Comparison of ENCODE assay signal across 7 cellular contexts in genomic region chrX:154886069-154886788, GRCh38. TPM values are rescaled to one million over a fixed set of nuclear protein-coding genes. Genes with fewer than 3 reads are reported as not detected.
DNase-seq lines count a peak whose midpoint lies in the region; ATAC-seq and TF ChIP-seq lines count a peak whose summit lies in the region.
"Not testable (repeated sequence)": the region's sequence is repeated elsewhere in the genome, so short reads cannot be mapped to it uniquely, and the experiment has no call there.

TSS of gene F8A1 (plus strand) at chrX:154886355. CDS start at chrX:154886375, 20 bp downstream.

- not testable (repeated sequence) for H3K36me3 Mint-ChIP-seq in activated CD4-positive, alpha-beta T cell treated with anti-CD3 and anti-CD28 coated beads, Interleukin-2, amount 10 ng/mL, durations not matched to agents 7 days and 5 days (ENCODE audit: low read depth); activated naive CD8-positive, alpha-beta T cell treated with anti-CD3 and anti-CD28 coated beads, Interleukin-2, amount 10 ng/mL, durations not matched to agents 7 days and 5 days

- H3K27ac Mint-ChIP-seq in activated CD4-positive, alpha-beta T cell treated with anti-CD3 and anti-CD28 coated beads, Interleukin-2, amount 10 ng/mL, durations not matched to agents 7 days and 5 days; activated naive CD8-positive, alpha-beta T cell treated with anti-CD3 and anti-CD28 coated beads, Interleukin-2, amount 10 ng/mL, durations not matched to agents 7 days and 5 days: not testable (repeated sequence)

- not testable (repeated sequence) for H3K4me3 Mint-ChIP-seq in activated CD4-positive, alpha-beta T cell treated with anti-CD3 and anti-CD28 coated beads, Interleukin-2, amount 10 ng/mL, durations not matched to agents 7 days and 5 days; activated naive CD8-positive, alpha-beta T cell treated with anti-CD3 and anti-CD28 coated beads, Interleukin-2, amount 10 ng/mL, durations not matched to agents 7 days and 5 days

- H3K4me1 Mint-ChIP-seq in activated CD4-positive, alpha-beta T cell treated with anti-CD3 and anti-CD28 coated beads, Interleukin-2, amount 10 ng/mL, durations not matched to agents 7 days and 5 days; activated naive CD8-positive, alpha-beta T cell treated with anti-CD3 and anti-CD28 coated beads, Interleukin-2, amount 10 ng/mL, durations not matched to agents 7 days and 5 days: not testable (repeated sequence)

- H3K27me3 Mint-ChIP-seq in activated CD4-positive, alpha-beta T cell treated with anti-CD3 and anti-CD28 coated beads, Interleukin-2, amount 10 ng/mL, durations not matched to agents 7 days and 5 days; activated naive CD8-positive, alpha-beta T cell treated with anti-CD3 and anti-CD28 coated beads, Interleukin-2, amount 10 ng/mL, durations not matched to agents 7 days and 5 days: not testable (repeated sequence)

- H3K9me3 Mint-ChIP-seq in activated CD4-positive, alpha-beta T cell treated with anti-CD3 and anti-CD28 coated beads, Interleukin-2, amount 10 ng/mL, durations not matched to agents 7 days and 5 days; activated naive CD8-positive, alpha-beta T cell treated with anti-CD3 and anti-CD28 coated beads, Interleukin-2, amount 10 ng/mL, durations not matched to agents 7 days and 5 days: not testable (repeated sequence)

- CTCF ChIA-PET in activated CD4-positive, alpha-beta T cell treated with anti-CD3 and anti-CD28 coated beads, Interleukin-2, amount 10 ng/mL, durations not matched to agents 7 days and 5 days (lab: Charles Lee), result not testable (repeated sequence)

- ATAC-seq in GM19025 (IDR thresholded peaks at IDR 0.05; ENCODE audit: low read depth, unreplicated experiment), result peak; percentile 69
- peak; percentile 81 for ATAC-seq in HG02642 (IDR thresholded peaks at IDR 0.05; ENCODE audit: poor library complexity, unreplicated experiment)
- ATAC-seq in HG03521 (IDR thresholded peaks at IDR 0.05; ENCODE audit: unreplicated experiment), result peak; percentile 54
- ATAC-seq in activated naive CD8-positive, alpha-beta T cell treated with anti-CD3 and anti-CD28 coated beads, Interleukin-2, amount 10 ng/mL, durations not matched to agents 7 days and 5 days (ENCODE audit: low read depth), result peak; percentile 68

- not testable (repeated sequence) for H3K4me3 ChIP-seq in kidney epithelial cell (ENCODE audit: low read depth, low read length)

- H3K27me3 ChIP-seq in kidney epithelial cell (ENCODE audit: control insufficient read depth, insufficient read depth, low read length), result not testable (repeated sequence)

- H3K36me3 ChIP-seq in kidney epithelial cell (ENCODE audit: control insufficient read depth, insufficient read depth, low read length), result not testable (repeated sequence)

- POLR2A ChIA-PET in activated CD4-positive, alpha-beta T cell treated with anti-CD3 and anti-CD28 coated beads, Interleukin-2, amount 10 ng/mL, durations not matched to agents 7 days and 5 days (lab: Charles Lee); activated naive CD8-positive, alpha-beta T cell treated with anti-CD3 and anti-CD28 coated beads, Interleukin-2, amount 10 ng/mL, durations not matched to agents 7 days and 5 days (lab: Charles Lee): not testable (repeated sequence)

- DNase-seq in activated CD4-positive, alpha-beta T cell treated with anti-CD3 and anti-CD28 coated beads, Interleukin-2, amount 10 ng/mL, durations not matched to agents 7 days and 5 days; activated naive CD8-positive, alpha-beta T cell treated with anti-CD3 and anti-CD28 coated beads, Interleukin-2, amount 10 ng/mL, durations not matched to agents 7 days and 5 days; kidney epithelial cell (ENCODE audit: low read depth): not testable (repeated sequence)
- peak; percentile 5 to 33 for DNase-seq in stimulated activated CD4-positive, alpha-beta T cell treated with anti-CD3 and anti-CD28 coated beads, Interleukin-15, amount 100 ng/mL, for 48 hours (ENCODE audit: low read depth in 2 of 2)

- TF ChIP-seq CTCF in kidney epithelial cell (IDR thresholded peaks at IDR 0.05; ENCODE audit: insufficient read depth, low read length, poor library complexity, severe bottlenecking), result not testable (repeated sequence)

RNA-seq across cellular contexts. Expression of gene F8A1, which starts in this region (rescaled TPM):
- total RNA-seq in activated CD4-positive, alpha-beta T cell treated with anti-CD3 and anti-CD28 coated beads, Interleukin-2, amount 10 ng/mL, durations not matched to agents 7 days and 5 days, result 10 to 100 TPM; 11.0 to 14.1 TPM
- 10 to 100 TPM; 47.9 to 50.5 TPM for total RNA-seq in activated naive CD8-positive, alpha-beta T cell treated with anti-CD3 and anti-CD28 coated beads, Interleukin-2, amount 10 ng/mL, durations not matched to agents 7 days and 5 days
- 14.9 and 19.0 TPM in 2 replicates for total RNA-seq in kidney epithelial cell
